ENCODE assay signal across 17 cellular contexts in genomic region chr5:15763754-15764153, GRCh38.
DNase-seq lines count a peak whose midpoint lies in the region; ATAC-seq, FAIRE-seq and TF ChIP-seq lines count a peak whose summit lies in the region.
"Had no signal": no experiment of that assay in that cellular context is flagged by ENCODE, and none has a peak within 500 bp of the region (broad histone marks: within the 10 kb centered on the region; RNA-seq: fewer than 3 reads in every experiment).

No MANE protein-coding gene starts in this region.

- TF ChIP-seq POLR2A in spleen (IDR thresholded peaks at IDR 0.05): no peak

- no peak overlapping the region for H3K9ac ChIP-seq in trophoblast cell (ENCODE audit: low read length)
- H3K9ac ChIP-seq: BLaER1 treated with 17β-estradiol and CSF1 and Interleukin-3, amounts not matched to agents 10 nM and 100 nM had no signal

- no peaks in the 10 kb centered on the region for H3K79me2 ChIP-seq in trophoblast cell (ENCODE audit: control insufficient read depth, insufficient read depth, low read length, poor library complexity)

- H3K4me1 ChIP-seq in trophoblast cell (ENCODE audit: control insufficient read depth in 1 of 2, insufficient read depth in 2 of 2, low read length in 2 of 2) (peaks cover 0 to 2% of the 10 kb centered on the region in 2 experiments), spleen (no peaks in the 10 kb centered on the region)
- H3K4me1 ChIP-seq: BLaER1 treated with 17β-estradiol and CSF1 and Interleukin-3, amounts not matched to agents 10 nM and 100 nM had no signal

- DNase-seq in ELR (ENCODE audit: low read depth): peak; percentile 41
- peak; percentile 94 for DNase-seq in NCI-H524 treated with DMSO at 0.1 percent for 48 hours (lab: John Stamatoyannopoulos, UW)
- peak; percentile 18 for DNase-seq in choroid plexus epithelial cell (ENCODE audit: low read depth)
- DNase-seq in trophoblast cell: peak; percentile 61 to 73
- DNase-seq in spleen: no peak
- DNase-seq in RCC 7860 (ENCODE audit: low spot score): no peak
- DNase-seq: activated CD4-positive, alpha-beta T cell treated with anti-CD3 and anti-CD28 coated beads, Interleukin-2, amount 50 U/mL, for 4 hours; anterior cingulate cortex; foreskin melanocyte; left cardiac atrium; NCI-H1048 had no signal

- no peak overlapping the region for H4K8ac ChIP-seq in trophoblast cell (ENCODE audit: low read depth, low read length)

- H3K79me1 ChIP-seq in trophoblast cell (ENCODE audit: low read length): no peaks in the 10 kb centered on the region

- H3K4me2 ChIP-seq in trophoblast cell (ENCODE audit: low read length): no peak overlapping the region
- H3K4me2 ChIP-seq: BLaER1 treated with 17β-estradiol and CSF1 and Interleukin-3, amounts not matched to agents 10 nM and 100 nM; GM23338 had no signal

- no peak overlapping the region for H4K91ac ChIP-seq in trophoblast cell (ENCODE audit: low read depth, low read length)

- no peaks in the 10 kb centered on the region for H3K9me3 ChIP-seq in trophoblast cell (ENCODE audit: insufficient read depth, low read depth, low read length)
- peaks cover 0 to 3% (median 0%) of the 10 kb centered on the region in 8 donors for H3K9me3 ChIP-seq in spleen
- H3K9me3 ChIP-seq: BLaER1 treated with 17β-estradiol and CSF1 and Interleukin-3, amounts not matched to agents 10 nM and 100 nM had no signal

- no peak overlapping the region for H2AFZ ChIP-seq in trophoblast cell (ENCODE audit: insufficient read depth, low read length, poor library complexity)
- H2AFZ ChIP-seq: GM23338 had no signal

- no peak overlapping the region for H3K4ac ChIP-seq in trophoblast cell (ENCODE audit: low read depth, low read length)

- H3K18ac ChIP-seq in trophoblast cell (ENCODE audit: low read length): no peak overlapping the region

- no peaks in the 10 kb centered on the region for H3K27me3 ChIP-seq in trophoblast cell (ENCODE audit: insufficient read depth, low read length)
- no peaks in the 10 kb centered on the region for H3K27me3 ChIP-seq in spleen (replicated peaks in 1 of 7)
- H3K27me3 ChIP-seq: BLaER1 treated with 17β-estradiol and CSF1 and Interleukin-3, amounts not matched to agents 10 nM and 100 nM had no signal

- no peak overlapping the region for H3K23ac ChIP-seq in trophoblast cell (ENCODE audit: low read length)

- TF ChIP-seq CTCF in choroid plexus epithelial cell (conservative IDR thresholded peaks at IDR 0.05; ENCODE audit: low read depth, low read length) (no peak), spleen (IDR thresholded peaks at IDR 0.05 in 8 of 11, conservative IDR thresholded peaks at IDR 0.05 in 3 of 11) (no peak)

- H3K4me3 ChIP-seq in choroid plexus epithelial cell (ENCODE audit: low read depth, low read length) (no peak overlapping the region), trophoblast cell (ENCODE audit: low read depth, low read length) (no peak overlapping the region), spleen (no peak overlapping the region)
- H3K4me3 ChIP-seq: BLaER1 treated with 17β-estradiol and CSF1 and Interleukin-3, amounts not matched to agents 10 nM and 100 nM; GM23338; K562 had no signal

- no peak overlapping the region for H3K27ac ChIP-seq in trophoblast cell (ENCODE audit: low read depth, low read length)
- no peak overlapping the region for H3K27ac ChIP-seq in spleen
- H3K27ac ChIP-seq: BLaER1 treated with 17β-estradiol and CSF1 and Interleukin-3, amounts not matched to agents 10 nM and 100 nM; RWPE1 had no signal

- no peak overlapping the region for H2BK5ac ChIP-seq in trophoblast cell (ENCODE audit: low read depth, low read length, poor library complexity)

- intact Hi-C loops in spleen (cut with DNase I; ENCODE audit: low total_unique reads): no loop called here

- no peak overlapping the region for H4K12ac ChIP-seq in trophoblast cell (ENCODE audit: low read depth, low read length)

- H2AK5ac ChIP-seq in trophoblast cell (ENCODE audit: low read length): no peak overlapping the region

- no peak overlapping the region for H2BK12ac ChIP-seq in trophoblast cell (ENCODE audit: low read length)

- H2BK120ac ChIP-seq in trophoblast cell (ENCODE audit: insufficient read depth, low read length, poor library complexity): no peak overlapping the region

- no peak overlapping the region for H3K14ac ChIP-seq in trophoblast cell (ENCODE audit: low read length)

- H3K36me3 ChIP-seq in trophoblast cell (ENCODE audit: control insufficient read depth in 1 of 2, insufficient read depth in 2 of 2, low read length in 2 of 2) (no peaks in the 10 kb centered on the region), spleen (no peaks in the 10 kb centered on the region)
- H3K36me3 ChIP-seq: BLaER1 treated with 17β-estradiol and CSF1 and Interleukin-3, amounts not matched to agents 10 nM and 100 nM had no signal

- FAIRE-seq in RCC 7860 (lab: Jason Lieb, UNC): no peak
- FAIRE-seq: K562 had no signal

- no peak for ATAC-seq in GM19023 (IDR thresholded peaks at IDR 0.05; ENCODE audit: unreplicated experiment)
- ATAC-seq in HG02642 (IDR thresholded peaks at IDR 0.05; ENCODE audit: poor library complexity, unreplicated experiment): no peak
- ATAC-seq: GM23338, K562, left cardiac atrium had no signal

Comparison
In these comparisons a context has a peak if more than half of its experiments do, and no peak if none do; other contexts are left out.
1. DNase-seq: peak in ELR (single experiment), NCI-H524 treated with DMSO at 0.1 percent for 48 hours (single experiment), choroid plexus epithelial cell (single experiment) and trophoblast cell (2 of 2); none in spleen (single experiment) and RCC 7860 (single experiment).